In the genomic region with DNA sequence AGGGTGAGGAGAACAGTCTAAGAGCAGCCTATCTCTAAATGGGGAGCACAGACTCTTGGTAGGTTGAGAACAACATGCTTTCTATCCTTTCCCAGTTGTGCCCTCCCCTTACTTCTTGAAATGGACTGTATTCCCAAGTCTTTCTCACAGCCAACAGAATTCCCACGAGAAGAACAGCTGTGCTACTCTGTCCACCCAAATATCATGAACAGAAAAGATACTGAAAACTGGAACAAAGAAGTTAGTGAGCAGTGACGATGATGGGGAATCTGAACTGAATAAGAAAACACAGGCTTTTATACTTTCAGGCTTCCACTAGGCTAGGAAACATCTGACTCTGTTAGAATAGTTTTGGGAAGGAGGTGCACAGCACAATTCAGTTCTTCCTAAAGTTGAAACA, we compare ENCODE assay signal across 7 cellular contexts. TPM values are rescaled to one million over a fixed set of nuclear protein-coding genes. Genes with fewer than 3 reads are reported as not detected.
A peak's percentile ranks its signal among the peaks of the same experiment; 100 is the strongest.
DNase-seq lines count a peak whose midpoint lies in the region; ATAC-seq and TF ChIP-seq lines count a peak whose summit lies in the region.
"Had no signal": no experiment of that assay in that cellular context is flagged by ENCODE, and none has a peak within 500 bp of the region (broad histone marks: within the 10 kb centered on the region; RNA-seq: fewer than 3 reads in every experiment).

No MANE protein-coding gene starts in this region.

- H3K4me3 Mint-ChIP-seq in IgD-negative memory B cell (peak overlapping the region in 3 of 4 donors; percentile 59 to 98 (median 87)), osteocyte (ENCODE audit: unreplicated experiment) (no peak overlapping the region)

- no peaks in the 10 kb centered on the region for H3K9me3 Mint-ChIP-seq in IgD-negative memory B cell
- no peaks in the 10 kb centered on the region for H3K9me3 Mint-ChIP-seq in osteocyte (ENCODE audit: unreplicated experiment)

- H3K27me3 Mint-ChIP-seq in IgD-negative memory B cell, result no peaks in the 10 kb centered on the region
- no peaks in the 10 kb centered on the region for H3K27me3 Mint-ChIP-seq in osteocyte (ENCODE audit: unreplicated experiment)

- TF ChIP-seq CTCF in brain microvascular endothelial cell (IDR thresholded peaks at IDR 0.05; ENCODE audit: low read depth, low read length, missing control alignments), result no peak
- no peak for TF ChIP-seq CTCF in osteocyte (IDR thresholded peaks at IDR 0.05)

- H3K36me3 Mint-ChIP-seq in IgD-negative memory B cell (peaks cover 6% of the 10 kb centered on the region), osteocyte (ENCODE audit: unreplicated experiment) (peaks cover 33% of the 10 kb centered on the region)

- no peaks in the 10 kb centered on the region for H3K27me3 ChIP-seq in brain microvascular endothelial cell (replicated peaks)

- peak overlapping the region; percentile 83 for H3K4me3 ChIP-seq in brain microvascular endothelial cell (ENCODE audit: low read depth, low read length)

- ATAC-seq in HG03571 (IDR thresholded peaks at IDR 0.05; ENCODE audit: unreplicated experiment), result no peak

- H3K4me1 Mint-ChIP-seq in IgD-negative memory B cell (peaks cover 53 to 63% (median 57%) of the 10 kb centered on the region in 3 donors), osteocyte (ENCODE audit: unreplicated experiment) (peaks cover 65% of the 10 kb centered on the region)

- H3K36me3 ChIP-seq in brain microvascular endothelial cell (replicated peaks), result peaks cover 33% of the 10 kb centered on the region

- H3K27ac ChIP-seq in brain microvascular endothelial cell, result no peak overlapping the region

- no peak for DNase-seq in brain microvascular endothelial cell
- no peak for DNase-seq in osteocyte (ENCODE audit: extremely low spot score, unreplicated experiment)
- no peak for DNase-seq in NCI-H2227 treated with DMSO at 0.1 percent for 48 hours (lab: John Stamatoyannopoulos, UW)
- no peak for DNase-seq in NCI-H1048 (lab: John Stamatoyannopoulos, UW)
- DNase-seq: occipital lobe had no signal

- H3K27ac Mint-ChIP-seq in IgD-negative memory B cell (peak overlapping the region in 2 of 3 donors; percentile 79 to 87), osteocyte (ENCODE audit: unreplicated experiment) (peak overlapping the region; percentile 3)

- in situ Hi-C loops in brain microvascular endothelial cell (cut with HindIII; ENCODE audit: low pct_ligation_motif_present, low sequenced_read_pairs), result no loop called here

RNA-seq across cellular contexts. Expression of gene NACA, which starts 3.4 kb away (rescaled TPM):
- 1,127 TPM for polyA plus RNA-seq in IgD-negative memory B cell
- 767 and 791 TPM in 2 replicates for total RNA-seq in osteocyte

RNA-seq across cellular contexts. Expression of gene PRIM1, which starts 30.4 kb away (rescaled TPM):
- polyA plus RNA-seq in IgD-negative memory B cell, result 38.0 TPM
- 5.6 and 6.2 TPM in 2 replicates for total RNA-seq in osteocyte

RNA-seq across cellular contexts. Expression of gene PTGES3, which starts 33.6 kb away (rescaled TPM):
- polyA plus RNA-seq in IgD-negative memory B cell, result 246 TPM
- 136 and 140 TPM in 2 replicates for total RNA-seq in osteocyte

RNA-seq across cellular contexts. Expression of gene HSD17B6, which starts 41.4 kb away (rescaled TPM):
- 1.7 TPM for polyA plus RNA-seq in IgD-negative memory B cell
- 1.1 and 1.3 TPM in 2 replicates for total RNA-seq in osteocyte
